Comparison of ENCODE assay signal across 1 cellular context in genomic region chr1:234620786-234621468, GRCh38.
TF ChIP-seq lines count a peak whose summit lies in the region.

No MANE protein-coding gene starts in this region.

TF ChIP-seq in K562, 482 proteins besides CTCF, POLR2A, EP300 and RAD21:
- TF ChIP-seq NFIX (CRISPR knock-in tag; IDR thresholded peaks at IDR 0.05; ENCODE audit: low read depth) = no peak
- TF ChIP-seq NR2C2 (CRISPR knock-in tag; IDR thresholded peaks at IDR 0.05) = no peak
- TF ChIP-seq NR2C2 (tag; IDR thresholded peaks at IDR 0.05) = peak; percentile 25; the same call in 1 of the 2 replicates
- no peak for TF ChIP-seq KDM5B (IDR thresholded peaks at IDR 0.05; ENCODE audit: insufficient replicate concordance, low read depth, low read length)
- TF ChIP-seq ZNF121 (CRISPR knock-in tag; conservative IDR thresholded peaks at IDR 0.05) = peak; percentile 82
- no peak for TF ChIP-seq ARNT (IDR thresholded peaks at IDR 0.05)
- TF ChIP-seq MCM5 (IDR thresholded peaks at IDR 0.05; ENCODE audit: low read depth) = no peak
- TF ChIP-seq NR2C1 (IDR thresholded peaks at IDR 0.05) = 0 out of 2 replicates have a peak, but pooled peaks have one; percentile 41
- no peak for TF ChIP-seq NR2C1 (tag; IDR thresholded peaks at IDR 0.05)
- no peak for TF ChIP-seq ZNF140 (CRISPR knock-in tag; IDR thresholded peaks at IDR 0.05)
- no peak for TF ChIP-seq DMBX1 (CRISPR knock-in tag; IDR thresholded peaks at IDR 0.05; ENCODE audit: borderline replicate concordance)
